In genomic region chr7:143901710-143902587, GRCh38 we compare ENCODE assay signal across 8 cellular contexts. TPM values are rescaled to one million over a fixed set of nuclear protein-coding genes. Genes with fewer than 3 reads are reported as not detected.
DNase-seq lines count a peak whose midpoint lies in the region; ATAC-seq and TF ChIP-seq lines count a peak whose summit lies in the region.

A gene with protein sequence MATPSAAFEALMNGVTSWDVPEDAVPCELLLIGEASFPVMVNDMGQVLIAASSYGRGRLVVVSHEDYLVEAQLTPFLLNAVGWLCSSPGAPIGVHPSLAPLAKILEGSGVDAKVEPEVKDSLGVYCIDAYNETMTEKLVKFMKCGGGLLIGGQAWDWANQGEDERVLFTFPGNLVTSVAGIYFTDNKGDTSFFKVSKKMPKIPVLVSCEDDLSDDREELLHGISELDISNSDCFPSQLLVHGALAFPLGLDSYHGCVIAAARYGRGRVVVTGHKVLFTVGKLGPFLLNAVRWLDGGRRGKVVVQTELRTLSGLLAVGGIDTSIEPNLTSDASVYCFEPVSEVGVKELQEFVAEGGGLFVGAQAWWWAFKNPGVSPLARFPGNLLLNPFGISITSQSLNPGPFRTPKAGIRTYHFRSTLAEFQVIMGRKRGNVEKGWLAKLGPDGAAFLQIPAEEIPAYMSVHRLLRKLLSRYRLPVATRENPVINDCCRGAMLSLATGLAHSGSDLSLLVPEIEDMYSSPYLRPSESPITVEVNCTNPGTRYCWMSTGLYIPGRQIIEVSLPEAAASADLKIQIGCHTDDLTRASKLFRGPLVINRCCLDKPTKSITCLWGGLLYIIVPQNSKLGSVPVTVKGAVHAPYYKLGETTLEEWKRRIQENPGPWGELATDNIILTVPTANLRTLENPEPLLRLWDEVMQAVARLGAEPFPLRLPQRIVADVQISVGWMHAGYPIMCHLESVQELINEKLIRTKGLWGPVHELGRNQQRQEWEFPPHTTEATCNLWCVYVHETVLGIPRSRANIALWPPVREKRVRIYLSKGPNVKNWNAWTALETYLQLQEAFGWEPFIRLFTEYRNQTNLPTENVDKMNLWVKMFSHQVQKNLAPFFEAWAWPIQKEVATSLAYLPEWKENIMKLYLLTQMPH (minus strand): TSS chr7:143902176. CDS start chr7:143876608, 25,568 bp downstream.

- 2 to 3% (median 2%) methylated on average over 26 to 54 of the region's 54 CpGs for WGBS in adrenal gland, 4 donors
- WGBS in heart left ventricle, 4 donors: 1 to 2% (median 2%) methylated on average over 25 to 54 of the region's 54 CpGs

- H3K4me1 ChIP-seq in adrenal gland (replicated peaks in 1 of 2) (peaks cover 16 to 37% of the 10 kb centered on the region in 2 donors), heart left ventricle (peaks cover 0 to 41% (median 22%) of the 10 kb centered on the region in 12 donors), upper lobe of right lung (peaks cover 9% of the 10 kb centered on the region)

- no peaks in the 10 kb centered on the region for H3K9me3 ChIP-seq in adrenal gland (replicated peaks in 1 of 3)
- peaks cover 0 to 6% (median 0%) of the 10 kb centered on the region in 12 donors for H3K9me3 ChIP-seq in heart left ventricle
- H3K9me3 ChIP-seq in upper lobe of right lung: no peaks in the 10 kb centered on the region

- no peaks in the 10 kb centered on the region for H3K27me3 ChIP-seq in adrenal gland
- H3K27me3 ChIP-seq in heart left ventricle: no peaks in the 10 kb centered on the region
- H3K27me3 ChIP-seq in upper lobe of right lung: no peaks in the 10 kb centered on the region

- peak; percentile 32; the same call in 1 of the 2 replicates for TF ChIP-seq CTCF in GM12875 (IDR thresholded peaks at IDR 0.05; ENCODE audit: borderline replicate concordance, insufficient read depth, low read depth, low read length)
- TF ChIP-seq CTCF in adrenal gland (IDR thresholded peaks at IDR 0.05): peak in 5 of 6 experiments; percentile 8 to 55 (median 32)
- peak in 8 of 12 donors; percentile 17 to 50 (median 36) for TF ChIP-seq CTCF in heart left ventricle (IDR thresholded peaks at IDR 0.05)
- peak; percentile 27 for TF ChIP-seq CTCF in upper lobe of right lung (IDR thresholded peaks at IDR 0.05)

- H3K27ac ChIP-seq in adrenal gland (peak within 1 kb of the TSS; percentile 82 to 96 (median 87)), heart left ventricle (peak within 1 kb of the TSS; percentile 86 to 98 (median 96)), upper lobe of right lung (peak within 1 kb of the TSS; percentile 89)

- peak; percentile 72 to 91 for TF ChIP-seq POLR2A in adrenal gland (IDR thresholded peaks at IDR 0.05)
- TF ChIP-seq POLR2A in heart left ventricle (IDR thresholded peaks at IDR 0.05): peak in 1 of 2 donors; percentile 81

- peak; percentile 80 to 99 (median 98) for DNase-seq in NCI-H1417 (lab: John Stamatoyannopoulos, UW)
- DNase-seq in T-helper 1 cell: peak; percentile 81 to 91 (median 86)
- peak; percentile 97 to 99 (median 97) for DNase-seq in adrenal gland
- DNase-seq in heart left ventricle: peak; percentile 97 to 98 (median 97)
- DNase-seq in posterior vena cava (ENCODE audit: low spot score): peak; percentile 99
- DNase-seq in upper lobe of right lung: peak; percentile 97

- ATAC-seq in HG02763 (IDR thresholded peaks at IDR 0.05; ENCODE audit: unreplicated experiment) (peak; percentile 93), heart left ventricle (peak; percentile 97 to 99 (median 99)), upper lobe of right lung (peak; percentile 99)

- H3K4me3 ChIP-seq in GM12875 (ENCODE audit: low read depth, low read length) (peak within 1 kb of the TSS; percentile 84), adrenal gland (peak within 1 kb of the TSS; percentile 25 to 90 (median 71)), heart left ventricle (peak within 1 kb of the TSS; percentile 62 to 99 (median 89)), upper lobe of right lung (peak within 1 kb of the TSS; percentile 76)

- H3K36me3 ChIP-seq in adrenal gland (replicated peaks in 1 of 2) (no peaks in the 10 kb centered on the region), heart left ventricle (no peaks in the 10 kb centered on the region), upper lobe of right lung (no peaks in the 10 kb centered on the region)

- intact Hi-C loops in adrenal gland (cut with DNase I) (no loop called here), heart left ventricle (cut with DNase I) (loop anchor here in 4 of 10 donors (1.0 to 10.0 kb wide), 5 partner anchors 19 to 517 kb away; partner anchors contain the start of gene ZYX (in 1 of the 4)), posterior vena cava (cut with DNase I) (no loop called here), upper lobe of right lung (cut with DNase I) (no loop called here)

RNA-seq across cellular contexts. Expression of the gene that starts here (rescaled TPM):
- total RNA-seq in adrenal gland (100 to 1,000 TPM; 105 to 177 (median 124) TPM), heart left ventricle (10 to 100 TPM; 31.4 to 71.1 (median 58.0) TPM), posterior vena cava (10 to 100 TPM; 33.9 to 36.1 TPM), upper lobe of right lung (42.6 TPM)
- polyA plus RNA-seq in adrenal gland (100 to 1,000 TPM in 1 of 3 donors, 10 to 100 TPM in 2; 41.3 to 102 (median 63.3) TPM), heart left ventricle (10 to 100 TPM; 16.9 to 17.6 TPM)

Comparison
In these comparisons a context has a peak if more than half of its experiments do, and no peak if none do; other contexts are left out.
1. Peak in every context shown above with its lines: DNase-seq, ATAC-seq, H3K4me3 ChIP-seq and H3K27ac ChIP-seq.